23 cellular contexts compared by ENCODE assay signal in the genomic region with DNA sequence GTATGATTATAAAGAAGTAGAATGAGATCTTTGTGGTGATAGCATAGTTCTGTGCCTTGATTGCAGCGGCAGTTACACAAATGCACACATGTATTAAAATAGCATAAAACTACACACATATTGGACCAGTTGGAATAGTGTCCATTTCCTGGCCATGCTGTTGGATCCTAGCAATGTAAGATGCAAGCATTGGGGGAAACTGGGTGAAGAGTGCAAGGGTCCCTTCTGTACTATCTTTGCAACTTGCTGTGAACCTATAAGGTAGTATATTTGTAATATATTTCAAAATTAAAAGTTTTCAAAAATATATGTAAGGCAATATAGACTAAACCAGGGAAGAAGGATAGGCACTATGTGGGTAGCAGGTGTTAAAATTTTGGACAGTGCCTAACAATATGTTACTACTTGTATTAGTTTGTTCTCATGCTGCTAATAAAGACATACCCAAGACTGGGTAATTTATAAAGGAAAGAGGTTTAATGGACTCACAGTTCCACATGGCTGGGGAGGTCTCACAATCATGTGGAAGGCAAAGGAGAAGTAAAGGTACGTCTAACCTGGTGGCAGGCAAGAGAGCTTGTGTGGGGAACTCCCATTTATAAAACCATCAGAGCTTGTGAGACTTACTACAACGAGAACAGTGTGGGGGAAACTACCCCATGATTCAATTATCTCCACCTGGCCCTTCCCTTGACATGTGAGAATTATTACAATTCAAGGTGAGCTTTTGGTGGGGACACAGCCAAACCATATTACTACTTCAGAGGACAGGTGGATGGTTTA.
DNase-seq lines count a peak whose midpoint lies in the region; ATAC-seq, FAIRE-seq and TF ChIP-seq lines count a peak whose summit lies in the region.
"Had no signal": no experiment of that assay in that cellular context is flagged by ENCODE, and none has a peak within 500 bp of the region (broad histone marks: within the 10 kb centered on the region; RNA-seq: fewer than 3 reads in every experiment).

No MANE protein-coding gene starts in this region.

- no peaks in the 10 kb centered on the region for H4K20me1 ChIP-seq in GM12878 (ENCODE audit: control insufficient read depth, insufficient read depth)
- no peaks in the 10 kb centered on the region for H4K20me1 ChIP-seq in Karpas-422 (ENCODE audit: insufficient read depth, low read depth, low read length)
- H4K20me1 ChIP-seq: BLaER1 treated with 17β-estradiol and CSF1 and Interleukin-3, amounts not matched to agents 10 nM and 100 nM had no signal

- H3K4me3 ChIP-seq in CD4-positive, CD25-positive, alpha-beta regulatory T cell (ENCODE audit: low read depth, low read length): no peak overlapping the region
- no peak overlapping the region for H3K4me3 ChIP-seq in GM12878
- no peak overlapping the region for H3K4me3 ChIP-seq in Karpas-422 (ENCODE audit: low read length)
- H3K4me3 ChIP-seq: A549; BLaER1 treated with 17β-estradiol and CSF1 and Interleukin-3, amounts not matched to agents 10 nM and 100 nM; HAP-1 had no signal

- SMC1A ChIA-PET in GM12878 (lab: Charles Lee; ENCODE audit: uncharacterized antibody, unreplicated experiment): interaction anchor here (1.2 to 1.4 kb wide), 3 partner anchors 8 to 67 kb away, joined by 3 to 6 read pairs (median 5); no protein-coding TSS in a partner anchor

- H3K27me3 ChIP-seq in CD4-positive, CD25-positive, alpha-beta regulatory T cell (ENCODE audit: control insufficient read depth, insufficient read depth, low read length): no peaks in the 10 kb centered on the region
- H3K27me3 ChIP-seq in GM12878 (replicated peaks in 1 of 2; ENCODE audit: control insufficient read depth in 2 of 2, insufficient read depth in 2 of 2, low read length in 1 of 2): no peaks in the 10 kb centered on the region
- H3K27me3 ChIP-seq in Karpas-422 (ENCODE audit: low read length): no peaks in the 10 kb centered on the region
- H3K27me3 ChIP-seq: BE2C; BLaER1 treated with 17β-estradiol and CSF1 and Interleukin-3, amounts not matched to agents 10 nM and 100 nM had no signal

- no peak for TF ChIP-seq RAD21 in GM12878 (IDR thresholded peaks at IDR 0.05; ENCODE audit: insufficient read depth, low read depth, low read length)

- TF ChIP-seq CTCF in GM12878 (IDR thresholded peaks at IDR 0.05 in 2 of 3, conservative IDR thresholded peaks at IDR 0.05 in 1 of 3; ENCODE audit: control insufficient read depth in 2 of 3, extremely low read depth in 1 of 3, insufficient read depth in 1 of 3, low read depth in 3 of 3, low read length in 3 of 3): no peak

- no peak for ATAC-seq in CD4-positive, CD25-positive, alpha-beta regulatory T cell (ENCODE audit: low read depth in 2 of 2)
- ATAC-seq in GM12878 (peak; percentile 44), GM18858 (IDR thresholded peaks at IDR 0.05; ENCODE audit: unreplicated experiment) (no peak)
- ATAC-seq in stimulated activated memory B cell treated with anti-CD40 and anti-IgM and Interleukin-4, amounts not matched to agents 10 μg/mL and 1 μg/mL and 100 μg/mL, for 72 hours: no peak
- ATAC-seq: A549 had no signal

- no peak overlapping the region for H3K27ac ChIP-seq in CD4-positive, CD25-positive, alpha-beta regulatory T cell (ENCODE audit: insufficient read depth, low read length, poor library complexity, severe bottlenecking)
- H3K27ac ChIP-seq in GM12878 (ENCODE audit: control insufficient read depth, insufficient read depth): no peak overlapping the region
- no peak overlapping the region for H3K27ac ChIP-seq in Karpas-422 (ENCODE audit: low read length)
- H3K27ac ChIP-seq: A549; BLaER1 treated with 17β-estradiol and CSF1 and Interleukin-3, amounts not matched to agents 10 nM and 100 nM had no signal

- H3K4me1 ChIP-seq in CD4-positive, CD25-positive, alpha-beta regulatory T cell (ENCODE audit: control insufficient read depth, insufficient read depth, low read length, poor library complexity, severe bottlenecking): peaks cover 9% of the 10 kb centered on the region
- H3K4me1 ChIP-seq in GM12878 (ENCODE audit: control insufficient read depth, insufficient read depth, low read length) (peaks cover 4% of the 10 kb centered on the region; the same call in 1 of the 2 replicates), Karpas-422 (ENCODE audit: low read length) (peaks cover 30% of the 10 kb centered on the region)
- H3K4me1 ChIP-seq: A549, BE2C, HAP-1 had no signal

- in situ Hi-C loops in GM12878 (cut with MboI): no loop called here

- H3K36me3 ChIP-seq in CD4-positive, CD25-positive, alpha-beta regulatory T cell (ENCODE audit: control insufficient read depth, insufficient read depth, low read length): no peaks in the 10 kb centered on the region
- no peaks in the 10 kb centered on the region for H3K36me3 ChIP-seq in GM12878 (ENCODE audit: control insufficient read depth in 2 of 2, insufficient read depth in 2 of 2, low read length in 1 of 2)
- no peaks in the 10 kb centered on the region for H3K36me3 ChIP-seq in Karpas-422 (ENCODE audit: insufficient read depth, low read length)
- H3K36me3 ChIP-seq: BE2C, HAP-1 had no signal

- H3K27ac Mint-ChIP-seq in CD4-positive, CD25-positive, alpha-beta regulatory T cell: peak overlapping the region in 2 of 3 donors; percentile 10 to 20
- peak overlapping the region; percentile 7 for H3K27ac Mint-ChIP-seq in stimulated activated memory B cell treated with anti-CD40 and anti-IgM and Interleukin-4, amounts not matched to agents 10 μg/mL and 1 μg/mL and 100 μg/mL, for 72 hours

- intact Hi-C loops in GM12878 (cut with micrococcal nuclease; ENCODE audit: unreplicated experiment): no loop called here

- H3K4me1 Mint-ChIP-seq in CD4-positive, CD25-positive, alpha-beta regulatory T cell: peaks cover 0 to 8% (median 2%) of the 10 kb centered on the region in 4 donors
- H3K4me1 Mint-ChIP-seq in stimulated activated memory B cell treated with anti-CD40 and anti-IgM and Interleukin-4, amounts not matched to agents 10 μg/mL and 1 μg/mL and 100 μg/mL, for 72 hours: peaks cover 42% of the 10 kb centered on the region

- H3K4me2 ChIP-seq in GM12878 (ENCODE audit: control insufficient read depth, insufficient read depth): no peak overlapping the region
- no peak overlapping the region for H3K4me2 ChIP-seq in Karpas-422 (ENCODE audit: low read depth, low read length, poor library complexity, severe bottlenecking)
- H3K4me2 ChIP-seq: A549 had no signal

- H3K9ac ChIP-seq in GM12878 (ENCODE audit: control insufficient read depth, insufficient read depth, low read length) (no peak overlapping the region), Karpas-422 (ENCODE audit: low read length) (no peak overlapping the region)
- H3K9ac ChIP-seq: BLaER1 treated with 17β-estradiol and CSF1 and Interleukin-3, amounts not matched to agents 10 nM and 100 nM had no signal

- no peak for DNase-seq in CD4-positive, CD25-positive, alpha-beta regulatory T cell
- DNase-seq in GM18507 (ENCODE audit: extremely low spot score, insufficient read length, low read depth) (no peak), GM12878 (ENCODE audit: low read depth, low spot score) (no peak), Karpas-422 (no peak)
- DNase-seq in stimulated activated CD4-positive, alpha-beta T cell treated with anti-CD3 and anti-CD28 coated beads, Interleukin-4, amount 100 ng/mL, for 1 hour: no peak
- DNase-seq: 8988T; ACHN; AML-193; BE2C; Calu3; CD4-positive, alpha-beta memory T cell; COR-L47; DMS53; DMS79 treated with DMSO at 0.1 percent for 48 hours; GF-D8; GOT3 had no signal

- no peaks in the 10 kb centered on the region for H3K27me3 Mint-ChIP-seq in CD4-positive, CD25-positive, alpha-beta regulatory T cell
- no peaks in the 10 kb centered on the region for H3K27me3 Mint-ChIP-seq in stimulated activated memory B cell treated with anti-CD40 and anti-IgM and Interleukin-4, amounts not matched to agents 10 μg/mL and 1 μg/mL and 100 μg/mL, for 72 hours
- H3K27me3 Mint-ChIP-seq: CD4-positive, alpha-beta memory T cell had no signal

- no peak overlapping the region for H2AFZ ChIP-seq in GM12878 (ENCODE audit: control insufficient read depth, low read depth, low read length)
- no peak overlapping the region for H2AFZ ChIP-seq in Karpas-422 (ENCODE audit: low read length)

- H3K9me3 ChIP-seq in CD4-positive, CD25-positive, alpha-beta regulatory T cell (ENCODE audit: control insufficient read depth in 2 of 2, low read length in 2 of 2): no peaks in the 10 kb centered on the region
- peaks cover 4% of the 10 kb centered on the region; the same call in 1 of the 3 replicates for H3K9me3 ChIP-seq in GM12878 (replicated peaks; ENCODE audit: control insufficient read depth, insufficient read depth, low read length)
- H3K9me3 ChIP-seq in Karpas-422 (ENCODE audit: low read length): no peaks in the 10 kb centered on the region
- H3K9me3 ChIP-seq: A549, BE2C, HAP-1 had no signal

- CTCF ChIA-PET in GM12878 (lab: Yijun Ruan, JAX): interaction anchor here (0.8 to 2.5 kb wide), 4 partner anchors 14 to 273 kb away, joined by 3 to 11 read pairs (median 5); no protein-coding TSS in a partner anchor

- H3K79me2 ChIP-seq in GM12878 (ENCODE audit: control insufficient read depth, insufficient read depth, low read length) (no peaks in the 10 kb centered on the region), Karpas-422 (ENCODE audit: low read length) (no peaks in the 10 kb centered on the region)

- BruUV-seq in GM12878 (replicated peaks; lab: Mats Ljungman, UMichigan): no TSS peak

- H3K9me3 Mint-ChIP-seq in CD4-positive, CD25-positive, alpha-beta regulatory T cell: peaks cover 0 to 4% (median 0%) of the 10 kb centered on the region in 7 donors
- peaks cover 6% of the 10 kb centered on the region for H3K9me3 Mint-ChIP-seq in stimulated activated memory B cell treated with anti-CD40 and anti-IgM and Interleukin-4, amounts not matched to agents 10 μg/mL and 1 μg/mL and 100 μg/mL, for 72 hours
- H3K9me3 Mint-ChIP-seq: CD4-positive, alpha-beta memory T cell had no signal

- POLR2A ChIA-PET in GM12878 (lab: Charles Lee): no interaction called here

- TF ChIP-seq POLR2A in GM12878 (IDR thresholded peaks at IDR 0.05; ENCODE audit: low read depth, low read length): no peak

- 35% methylated on average over 3 of the region's 3 CpGs for WGBS in GM12878 (ENCODE audit: insufficient coverage, insufficient replicate concordance, low lambda C conversion rate, missing lambda C conversion rate)

- RAD21 ChIA-PET in GM12878 (lab: Charles Lee; ENCODE audit: unreplicated experiment): interaction anchor here (0.9 kb wide), 1 partner anchor 272 kb away, joined by 5 read pairs; no protein-coding TSS in a partner anchor

- no peak for TF ChIP-seq EP300 in GM12878 (IDR thresholded peaks at IDR 0.05; ENCODE audit: borderline replicate concordance in 1 of 2, control insufficient read depth in 1 of 2, low read depth in 2 of 2, low read length in 2 of 2)

- FAIRE-seq in GM18507 (lab: Jason Lieb, UNC): peak; percentile 29
- peak; percentile 68 for FAIRE-seq in GM12878 (lab: Jason Lieb, UNC)
- FAIRE-seq: A549, H54 had no signal

- H3K9me2 ChIP-seq in Karpas-422 (replicated peaks; ENCODE audit: insufficient read depth, low read length): no peaks in the 10 kb centered on the region

- H3K4me3 Mint-ChIP-seq in CD4-positive, CD25-positive, alpha-beta regulatory T cell: no peak overlapping the region
- H3K4me3 Mint-ChIP-seq in stimulated activated memory B cell treated with anti-CD40 and anti-IgM and Interleukin-4, amounts not matched to agents 10 μg/mL and 1 μg/mL and 100 μg/mL, for 72 hours: no peak overlapping the region
- H3K4me3 Mint-ChIP-seq: CD14-positive monocyte; CD4-positive, alpha-beta memory T cell had no signal

- peaks cover 4% of the 10 kb centered on the region for H3K36me3 Mint-ChIP-seq in CD4-positive, CD25-positive, alpha-beta regulatory T cell
- no peaks in the 10 kb centered on the region for H3K36me3 Mint-ChIP-seq in stimulated activated memory B cell treated with anti-CD40 and anti-IgM and Interleukin-4, amounts not matched to agents 10 μg/mL and 1 μg/mL and 100 μg/mL, for 72 hours
- H3K36me3 Mint-ChIP-seq: CD14-positive monocyte; CD4-positive, alpha-beta memory T cell had no signal
